In the genomic region with DNA sequence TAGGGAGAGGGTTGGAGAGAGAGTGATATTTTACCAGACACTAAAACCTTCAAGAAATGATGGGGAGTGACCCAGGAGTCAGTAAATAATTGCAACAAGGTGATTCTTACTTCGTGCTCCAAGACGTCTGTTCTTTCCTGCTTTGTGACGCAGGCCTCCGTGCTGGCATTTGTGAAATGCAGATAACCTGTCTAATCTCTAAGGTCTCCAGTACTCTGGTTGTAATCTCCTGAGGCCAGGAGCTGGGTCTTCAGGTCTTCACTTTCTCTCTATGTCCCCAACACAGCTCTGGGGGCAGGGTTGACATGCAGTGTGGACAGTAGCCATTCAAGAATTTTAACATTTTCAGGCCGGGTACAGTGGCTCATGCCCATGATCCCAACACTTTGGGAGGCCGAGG, we compare ENCODE assay signal across 15 cellular contexts. TPM values are rescaled to one million over a fixed set of nuclear protein-coding genes. Genes with fewer than 3 reads are reported as not detected.
DNase-seq lines count a peak whose midpoint lies in the region; TF ChIP-seq lines count a peak whose summit lies in the region.
"Had no signal": no experiment of that assay in that cellular context is flagged by ENCODE, and none has a peak within 500 bp of the region (broad histone marks: within the 10 kb centered on the region; RNA-seq: fewer than 3 reads in every experiment).

No MANE protein-coding gene starts in this region.

- H3K4me3 ChIP-seq in cardiac muscle cell (no peak overlapping the region), left ventricle myocardium inferior (no peak overlapping the region), parathyroid adenoma (ENCODE audit: low read depth, low read length) (no peak overlapping the region), MM.1S (ENCODE audit: low read length) (no peak overlapping the region)

- H4K20me1 ChIP-seq in MM.1S (ENCODE audit: insufficient read depth, low read length) = no peaks in the 10 kb centered on the region

- H3K79me2 ChIP-seq in parathyroid adenoma (no peaks in the 10 kb centered on the region), MM.1S (ENCODE audit: low read length) (no peaks in the 10 kb centered on the region)

- no peak for TF ChIP-seq POLR2A in erythroblast (IDR thresholded peaks at IDR 0.05; ENCODE audit: low read length)

- H3K9ac ChIP-seq in parathyroid adenoma (no peak overlapping the region), MM.1S (ENCODE audit: low read length) (no peak overlapping the region)

- no peaks in the 10 kb centered on the region for H3F3A ChIP-seq in MM.1S (ENCODE audit: insufficient read depth, low read length)

- TF ChIP-seq CTCF in cardiac muscle cell (IDR thresholded peaks at IDR 0.05; ENCODE audit: low read depth, low read length) = no peak
- no peak for TF ChIP-seq CTCF in left ventricle myocardium inferior (IDR thresholded peaks at IDR 0.05; ENCODE audit: borderline replicate concordance)
- no peak for TF ChIP-seq CTCF in parathyroid adenoma (IDR thresholded peaks at IDR 0.05)
- no peak for TF ChIP-seq CTCF in MM.1S (IDR thresholded peaks at IDR 0.05; ENCODE audit: low read length)

- intact Hi-C loops in left ventricle myocardium inferior (cut with micrococcal nuclease) = no loop called here

- peak overlapping the region; percentile 63 for H2AFZ ChIP-seq in parathyroid adenoma
- H2AFZ ChIP-seq in MM.1S (ENCODE audit: low read length) = no peak overlapping the region

- H3K9me2 ChIP-seq in MM.1S (replicated peaks; ENCODE audit: insufficient read depth, low read length) = no peaks in the 10 kb centered on the region

- H3K9me3 ChIP-seq in cardiac muscle cell (ENCODE audit: low read depth) (no peaks in the 10 kb centered on the region), left ventricle myocardium inferior (replicated peaks) (peaks cover 11% of the 10 kb centered on the region), parathyroid adenoma (ENCODE audit: control insufficient read depth, low read length) (no peaks in the 10 kb centered on the region), MM.1S (replicated peaks; ENCODE audit: insufficient read depth, low read length) (no peaks in the 10 kb centered on the region)

- H3K4me2 ChIP-seq in parathyroid adenoma (ENCODE audit: low read length) (no peak overlapping the region), MM.1S (ENCODE audit: low read depth, low read length) (no peak overlapping the region)

- H3K27me3 ChIP-seq in cardiac muscle cell (no peaks in the 10 kb centered on the region), left ventricle myocardium inferior (ENCODE audit: low read depth) (peaks cover 8% of the 10 kb centered on the region), parathyroid adenoma (ENCODE audit: control insufficient read depth, insufficient read depth, low read length) (no peaks in the 10 kb centered on the region), MM.1S (replicated peaks; ENCODE audit: insufficient read depth, low read length) (no peaks in the 10 kb centered on the region)

- in situ Hi-C loops in KBM-7 (cut with MboI; ENCODE audit: low pct_unique_long_range_greater_than_20kb, low sequenced_read_pairs) = no loop called here

- H3K36me3 ChIP-seq in cardiac muscle cell (no peaks in the 10 kb centered on the region), left ventricle myocardium inferior (no peaks in the 10 kb centered on the region), parathyroid adenoma (ENCODE audit: control insufficient read depth, insufficient read depth, low read length) (no peaks in the 10 kb centered on the region), MM.1S (replicated peaks; ENCODE audit: insufficient read depth, low read length) (no peaks in the 10 kb centered on the region)

- H3K4me1 ChIP-seq in cardiac muscle cell (ENCODE audit: low read depth) (peaks cover 21% of the 10 kb centered on the region), left ventricle myocardium inferior (no peaks in the 10 kb centered on the region), parathyroid adenoma (peaks cover 48% of the 10 kb centered on the region), MM.1S (ENCODE audit: low read length) (no peaks in the 10 kb centered on the region)

- DNase-seq in cardiac muscle cell (ENCODE audit: low read depth in 1 of 2, low spot score in 1 of 2) = no peak
- DNase-seq in left ventricle myocardium inferior = no peak
- peak; percentile 10 to 68 for DNase-seq in erythroblast (lab: John Stamatoyannopoulos, UW)
- DNase-seq in KBM-7 = no peak
- DNase-seq in substantia nigra (lab: John Stamatoyannopoulos, UW) = no peak
- no peak for DNase-seq in MM.1S
- DNase-seq: CD8-positive, alpha-beta T cell; DMS53; GF-D8; IMR-90 had no signal

- peak overlapping the region; percentile 19 for H3K27ac ChIP-seq in cardiac muscle cell
- no peak overlapping the region for H3K27ac ChIP-seq in left ventricle myocardium inferior (replicated peaks)
- H3K27ac ChIP-seq in parathyroid adenoma = peak overlapping the region; percentile 78
- H3K27ac ChIP-seq in substantia nigra (ENCODE audit: low read depth, low read length, poor library complexity, severe bottlenecking) = no peak overlapping the region
- no peak overlapping the region for H3K27ac ChIP-seq in MM.1S (ENCODE audit: low read length)
- H3K27ac ChIP-seq: 22Rv1 had no signal

RNA-seq across cellular contexts. Expression of a gene that starts 53.1 kb away (rescaled TPM):
- total RNA-seq in cardiac muscle cell = 11.6 and 15.8 TPM in 2 replicates
- polyA plus RNA-seq in cardiac muscle cell = 14.7 and 37.9 TPM in 2 replicates
- 55.5 TPM for total RNA-seq in left ventricle myocardium inferior

RNA-seq across cellular contexts. Expression of a gene that starts 57.2 kb away (rescaled TPM):
- total RNA-seq in cardiac muscle cell (0.86 and 0.99 TPM in 2 replicates), left ventricle myocardium inferior (0.08 TPM)
- polyA plus RNA-seq in cardiac muscle cell = 0.39 and 1.2 TPM in 2 replicates
- total RNA-seq: A673; CD8-positive, alpha-beta T cell had no signal
- polyA plus RNA-seq: BJ, CD14-positive monocyte had no signal

Comparison
In these comparisons a context has a peak if more than half of its experiments do, and no peak if none do; other contexts are left out.
1. H3K27ac ChIP-seq: peak in cardiac muscle cell (single experiment) and parathyroid adenoma (single experiment); none in left ventricle myocardium inferior (single experiment), substantia nigra (single experiment) and MM.1S (single experiment).
2. DNase-seq: peak in erythroblast (2 of 2); none in cardiac muscle cell (0 of 2), left ventricle myocardium inferior (single experiment), KBM-7 (single experiment), substantia nigra (0 of 49) and MM.1S (single experiment).